ENCODE assay signal across 15 cellular contexts in genomic region chr3:171456765-171457164, GRCh38. TPM values are rescaled to one million over a fixed set of nuclear protein-coding genes. Genes with fewer than 3 reads are reported as not detected.
DNase-seq lines count a peak whose midpoint lies in the region; TF ChIP-seq lines count a peak whose summit lies in the region.
"Had no signal": no experiment of that assay in that cellular context is flagged by ENCODE, and none has a peak within 500 bp of the region (broad histone marks: within the 10 kb centered on the region; RNA-seq: fewer than 3 reads in every experiment).

No MANE protein-coding gene starts in this region.

- no peaks in the 10 kb centered on the region for H3F3A ChIP-seq in neural cell (ENCODE audit: insufficient read depth, low read length, poor library complexity, severe bottlenecking)

- no peak for DNase-seq in activated CD4-positive, alpha-beta T cell treated with anti-CD3 and anti-CD28 coated beads, Interleukin-2, amount 10 ng/mL, durations not matched to agents 24 days and 14 days
- no peak for DNase-seq in activated CD4-positive, alpha-beta T cell treated with anti-CD3 and anti-CD28 coated beads, Interleukin-2, amount 50 U/mL, for 1 hour
- no peak for DNase-seq in stimulated activated CD4-positive, alpha-beta T cell treated with anti-CD3 and anti-CD28 coated beads, Interleukin-2, amount 100 ng/mL, for 48 hours
- DNase-seq in NCI-H1694 (lab: John Stamatoyannopoulos, UW), result no peak
- no peak for DNase-seq in SHP77 (lab: John Stamatoyannopoulos, UW)
- DNase-seq: amniotic stem cell, hippocampal formation, KBM-7, NCI-H146, SIG-M5 had no signal

- peak overlapping the region; percentile 53 for H3K27ac Mint-ChIP-seq in activated CD4-positive, alpha-beta T cell treated with anti-CD3 and anti-CD28 coated beads, Interleukin-2, amount 10 ng/mL, durations not matched to agents 24 days and 14 days
- H3K27ac Mint-ChIP-seq in brain, result peak overlapping the region; percentile 93 to 98 (median 97)

- TF ChIP-seq CTCF in GM12875 (IDR thresholded peaks at IDR 0.05; ENCODE audit: borderline replicate concordance, insufficient read depth, low read depth, low read length) (no peak), brain (conservative IDR thresholded peaks at IDR 0.05) (no peak), neural cell (IDR thresholded peaks at IDR 0.05; ENCODE audit: poor library complexity, severe bottlenecking) (no peak)

- no peak for TF ChIP-seq RAD21 in neural cell (conservative IDR thresholded peaks at IDR 0.05)

- no peaks in the 10 kb centered on the region for H3K36me3 ChIP-seq in neural cell (ENCODE audit: insufficient read depth, low read length)
- H3K36me3 ChIP-seq: thoracic aorta had no signal

- H3K9me3 ChIP-seq in neural cell (ENCODE audit: low read length), result no peaks in the 10 kb centered on the region
- H3K9me3 ChIP-seq: A549, thoracic aorta had no signal

- H3K4me2 ChIP-seq in neural cell (ENCODE audit: low read length), result peak overlapping the region; percentile 97
- H3K4me2 ChIP-seq: A549 had no signal

- H3K27me3 Mint-ChIP-seq in activated CD4-positive, alpha-beta T cell treated with anti-CD3 and anti-CD28 coated beads, Interleukin-2, amount 10 ng/mL, durations not matched to agents 24 days and 14 days, result no peaks in the 10 kb centered on the region
- peaks cover 14% of the 10 kb centered on the region for H3K27me3 Mint-ChIP-seq in brain

- H3K27ac ChIP-seq in neural cell (ENCODE audit: low read length), result no peak overlapping the region
- H3K27ac ChIP-seq: A549, thoracic aorta had no signal

- no peaks in the 10 kb centered on the region for H3K9me3 Mint-ChIP-seq in activated CD4-positive, alpha-beta T cell treated with anti-CD3 and anti-CD28 coated beads, Interleukin-2, amount 10 ng/mL, durations not matched to agents 24 days and 14 days
- no peaks in the 10 kb centered on the region for H3K9me3 Mint-ChIP-seq in brain

- peak overlapping the region; percentile 81 for H3K9ac ChIP-seq in neural cell (ENCODE audit: low read length)

- H3K4me1 Mint-ChIP-seq in activated CD4-positive, alpha-beta T cell treated with anti-CD3 and anti-CD28 coated beads, Interleukin-2, amount 10 ng/mL, durations not matched to agents 24 days and 14 days, result peaks cover 41% of the 10 kb centered on the region
- peaks cover 7% of the 10 kb centered on the region for H3K4me1 Mint-ChIP-seq in brain

- peaks cover 8% of the 10 kb centered on the region for H3K27me3 ChIP-seq in neural cell (ENCODE audit: insufficient read depth, low read depth, low read length)

- peak overlapping the region; percentile 96 for H3K4me3 Mint-ChIP-seq in activated CD4-positive, alpha-beta T cell treated with anti-CD3 and anti-CD28 coated beads, Interleukin-2, amount 10 ng/mL, durations not matched to agents 24 days and 14 days
- peak overlapping the region; percentile 91 to 99 (median 97) for H3K4me3 Mint-ChIP-seq in brain

- H3K4me3 ChIP-seq in GM12875 (ENCODE audit: low read depth, low read length) (peak overlapping the region; percentile 79), neural cell (ENCODE audit: low read length) (peak overlapping the region; percentile 77)
- H3K4me3 ChIP-seq: A549, thoracic aorta had no signal

- intact Hi-C loops in activated CD4-positive, alpha-beta T cell treated with anti-CD3 and anti-CD28 coated beads, Interleukin-2, amount 10 ng/mL, durations not matched to agents 24 days and 14 days (cut with micrococcal nuclease), result loop anchor here (5.0 to 10.0 kb wide), 5 partner anchors 79 to 1234 kb away; partner anchors contain the start of genes EIF5A2 and PRKCI

- no peak for TF ChIP-seq EP300 in neural cell (conservative IDR thresholded peaks at IDR 0.05; ENCODE audit: poor library complexity, severe bottlenecking)

- H3K9me2 ChIP-seq in neural cell (ENCODE audit: insufficient read depth, low read length), result no peaks in the 10 kb centered on the region

- no peak overlapping the region for H2AFZ ChIP-seq in neural cell (ENCODE audit: low read depth, low read length)

- H3K79me2 ChIP-seq in neural cell (replicated peaks; ENCODE audit: insufficient read depth, low read length), result peaks cover 38% of the 10 kb centered on the region

- no peaks in the 10 kb centered on the region for H4K20me1 ChIP-seq in neural cell (ENCODE audit: insufficient read depth)

- peaks cover 5% of the 10 kb centered on the region for H3K36me3 Mint-ChIP-seq in activated CD4-positive, alpha-beta T cell treated with anti-CD3 and anti-CD28 coated beads, Interleukin-2, amount 10 ng/mL, durations not matched to agents 24 days and 14 days (ENCODE audit: low read depth)
- H3K36me3 Mint-ChIP-seq in brain, result no peaks in the 10 kb centered on the region

TF ChIP-seq in neural cell, 6 proteins besides CTCF, POLR2A, EP300 and RAD21:
- TF ChIP-seq REST (IDR thresholded peaks at IDR 0.05; ENCODE audit: borderline replicate concordance) (no peak), EZH2 (IDR thresholded peaks at IDR 0.05; ENCODE audit: borderline replicate concordance, insufficient read depth, low read length, poor library complexity, severe bottlenecking) (no peak), MXI1 (conservative IDR thresholded peaks at IDR 0.05; ENCODE audit: poor library complexity, severe bottlenecking) (no peak), POLR2AphosphoS5 (IDR thresholded peaks at IDR 0.05) (no peak), TAF1 (IDR thresholded peaks at IDR 0.05; ENCODE audit: low read depth) (no peak), SMC3 (conservative IDR thresholded peaks at IDR 0.05; ENCODE audit: poor library complexity) (no peak)

RNA-seq across cellular contexts. Expression of gene TNIK, which starts 3.4 kb away (rescaled TPM):
- 24.5 and 27.4 TPM in 2 replicates for total RNA-seq in activated CD4-positive, alpha-beta T cell treated with anti-CD3 and anti-CD28 coated beads, Interleukin-2, amount 10 ng/mL, durations not matched to agents 24 days and 14 days
- polyA plus RNA-seq in brain (ENCODE audit: insufficient read depth, low read depth, low replicate concordance) (26.3 TPM), neural cell (19.3 and 24.5 TPM in 2 replicates)
- 75.7 and 103 TPM in 2 replicates for polyA minus RNA-seq in neural cell
